1 cellular context compared by ENCODE assay signal in the genomic region with DNA sequence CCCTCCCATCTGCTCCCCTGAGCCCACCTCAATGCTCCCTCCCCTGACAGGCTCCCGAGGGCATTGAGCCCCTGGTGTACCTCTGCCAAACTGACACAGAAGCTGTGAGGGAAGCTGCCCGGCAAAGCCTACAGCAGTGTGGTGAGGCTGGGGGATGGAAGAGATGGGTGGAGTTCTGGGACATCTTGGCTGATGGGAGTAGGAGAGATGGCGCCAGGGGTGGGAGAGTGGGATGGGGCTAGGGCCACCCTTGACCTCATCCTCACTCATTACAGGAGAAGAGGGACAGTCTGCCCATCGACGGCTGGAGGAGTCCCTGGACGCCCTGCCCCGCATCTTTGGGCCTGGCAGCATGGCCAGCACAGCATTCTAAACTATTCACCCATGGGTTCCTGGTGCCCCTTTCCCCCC.
TF ChIP-seq lines count a peak whose summit lies in the region.

No MANE protein-coding gene starts in this region.

TF ChIP-seq in liver, 16 proteins besides CTCF, POLR2A, EP300 and RAD21 (continued from another document):
- TF ChIP-seq, protein P1, sequence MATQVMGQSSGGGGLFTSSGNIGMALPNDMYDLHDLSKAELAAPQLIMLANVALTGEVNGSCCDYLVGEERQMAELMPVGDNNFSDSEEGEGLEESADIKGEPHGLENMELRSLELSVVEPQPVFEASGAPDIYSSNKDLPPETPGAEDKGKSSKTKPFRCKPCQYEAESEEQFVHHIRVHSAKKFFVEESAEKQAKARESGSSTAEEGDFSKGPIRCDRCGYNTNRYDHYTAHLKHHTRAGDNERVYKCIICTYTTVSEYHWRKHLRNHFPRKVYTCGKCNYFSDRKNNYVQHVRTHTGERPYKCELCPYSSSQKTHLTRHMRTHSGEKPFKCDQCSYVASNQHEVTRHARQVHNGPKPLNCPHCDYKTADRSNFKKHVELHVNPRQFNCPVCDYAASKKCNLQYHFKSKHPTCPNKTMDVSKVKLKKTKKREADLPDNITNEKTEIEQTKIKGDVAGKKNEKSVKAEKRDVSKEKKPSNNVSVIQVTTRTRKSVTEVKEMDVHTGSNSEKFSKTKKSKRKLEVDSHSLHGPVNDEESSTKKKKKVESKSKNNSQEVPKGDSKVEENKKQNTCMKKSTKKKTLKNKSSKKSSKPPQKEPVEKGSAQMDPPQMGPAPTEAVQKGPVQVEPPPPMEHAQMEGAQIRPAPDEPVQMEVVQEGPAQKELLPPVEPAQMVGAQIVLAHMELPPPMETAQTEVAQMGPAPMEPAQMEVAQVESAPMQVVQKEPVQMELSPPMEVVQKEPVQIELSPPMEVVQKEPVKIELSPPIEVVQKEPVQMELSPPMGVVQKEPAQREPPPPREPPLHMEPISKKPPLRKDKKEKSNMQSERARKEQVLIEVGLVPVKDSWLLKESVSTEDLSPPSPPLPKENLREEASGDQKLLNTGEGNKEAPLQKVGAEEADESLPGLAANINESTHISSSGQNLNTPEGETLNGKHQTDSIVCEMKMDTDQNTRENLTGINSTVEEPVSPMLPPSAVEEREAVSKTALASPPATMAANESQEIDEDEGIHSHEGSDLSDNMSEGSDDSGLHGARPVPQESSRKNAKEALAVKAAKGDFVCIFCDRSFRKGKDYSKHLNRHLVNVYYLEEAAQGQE (IDR thresholded peaks at IDR 0.05): no peak
- TF ChIP-seq, protein P2, sequence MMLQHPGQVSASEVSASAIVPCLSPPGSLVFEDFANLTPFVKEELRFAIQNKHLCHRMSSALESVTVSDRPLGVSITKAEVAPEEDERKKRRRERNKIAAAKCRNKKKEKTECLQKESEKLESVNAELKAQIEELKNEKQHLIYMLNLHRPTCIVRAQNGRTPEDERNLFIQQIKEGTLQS (IDR thresholded peaks at IDR 0.05): no peak
- TF ChIP-seq, protein P3, sequence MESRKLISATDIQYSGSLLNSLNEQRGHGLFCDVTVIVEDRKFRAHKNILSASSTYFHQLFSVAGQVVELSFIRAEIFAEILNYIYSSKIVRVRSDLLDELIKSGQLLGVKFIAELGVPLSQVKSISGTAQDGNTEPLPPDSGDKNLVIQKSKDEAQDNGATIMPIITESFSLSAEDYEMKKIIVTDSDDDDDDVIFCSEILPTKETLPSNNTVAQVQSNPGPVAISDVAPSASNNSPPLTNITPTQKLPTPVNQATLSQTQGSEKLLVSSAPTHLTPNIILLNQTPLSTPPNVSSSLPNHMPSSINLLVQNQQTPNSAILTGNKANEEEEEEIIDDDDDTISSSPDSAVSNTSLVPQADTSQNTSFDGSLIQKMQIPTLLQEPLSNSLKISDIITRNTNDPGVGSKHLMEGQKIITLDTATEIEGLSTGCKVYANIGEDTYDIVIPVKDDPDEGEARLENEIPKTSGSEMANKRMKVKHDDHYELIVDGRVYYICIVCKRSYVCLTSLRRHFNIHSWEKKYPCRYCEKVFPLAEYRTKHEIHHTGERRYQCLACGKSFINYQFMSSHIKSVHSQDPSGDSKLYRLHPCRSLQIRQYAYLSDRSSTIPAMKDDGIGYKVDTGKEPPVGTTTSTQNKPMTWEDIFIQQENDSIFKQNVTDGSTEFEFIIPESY (IDR thresholded peaks at IDR 0.05): no peak
